12 cellular contexts compared by ENCODE assay signal in genomic region chr1:75671708-75672107, GRCh38.
"Had no signal": no experiment of that assay in that cellular context is flagged by ENCODE, and none has a peak within 500 bp of the region (broad histone marks: within the 10 kb centered on the region; RNA-seq: fewer than 3 reads in every experiment).

No MANE protein-coding gene starts in this region.

- H3K27me3 ChIP-seq: gastrocnemius medialis, thyroid gland, uterus had no signal

- H3K9me3 ChIP-seq: gastrocnemius medialis, thyroid gland, uterus had no signal

- ATAC-seq: gastrocnemius medialis had no signal

- H3K4me3 ChIP-seq: coronary artery, gastrocnemius medialis, skin epidermis, thyroid gland, uterus had no signal

- DNase-seq: activated CD4-positive, alpha-beta T cell treated with anti-CD3 and anti-CD28 coated beads for 48 hours; activated naive CD4-positive, alpha-beta T cell treated with anti-CD3 and anti-CD28 coated beads for 36 hours; effector CD8-positive, alpha-beta T cell; gastrocnemius medialis; hippocampal formation; kidney glomerular epithelial cell; retina; thyroid gland; uterus had no signal

- H3K9ac ChIP-seq: parathyroid adenoma had no signal

- H3K27ac ChIP-seq: coronary artery, gastrocnemius medialis, parathyroid adenoma, skin epidermis, thyroid gland, uterus had no signal

- H3K36me3 ChIP-seq: gastrocnemius medialis, thyroid gland, uterus had no signal

- H2AFZ ChIP-seq: parathyroid adenoma had no signal

- H3K79me2 ChIP-seq: parathyroid adenoma had no signal
